16 cellular contexts compared by ENCODE assay signal in genomic region chr1:246213036-246213435, GRCh38.
"Had no signal": no experiment of that assay in that cellular context is flagged by ENCODE, and none has a peak within 500 bp of the region (broad histone marks: within the 10 kb centered on the region; RNA-seq: fewer than 3 reads in every experiment).

No MANE protein-coding gene starts in this region.

- H3K9me3 ChIP-seq: left ventricle myocardium inferior, lower lobe of right lung, ovary had no signal

- H3K4me1 ChIP-seq: foreskin keratinocyte, left ventricle myocardium inferior, lower lobe of right lung, neural progenitor cell had no signal

- H3K9ac ChIP-seq: neural progenitor cell had no signal

- H3K27ac ChIP-seq: foreskin keratinocyte, left ventricle myocardium inferior, lower lobe of right lung, neural progenitor cell, ovary had no signal

- DNase-seq: effector CD4-positive, alpha-beta T cell; endodermal cell; erythroblast; foreskin keratinocyte; immature natural killer cell; left ventricle myocardium inferior; lower lobe of right lung; midbrain; nucleus accumbens; ovary; right cardiac atrium; stimulated activated CD4-positive, alpha-beta T cell treated with anti-CD3 and anti-CD28 coated beads, Interleukin-2, amount 100 ng/mL, for 48 hours; stimulated activated naive CD4-positive, alpha-beta T cell treated with Interleukin-2 at 50 U/mL for 16 hours had no signal

- H3K27me3 ChIP-seq: foreskin keratinocyte, neural progenitor cell had no signal

- H3K4me2 ChIP-seq: neural progenitor cell, smooth muscle cell had no signal

- H3K4me3 ChIP-seq: left ventricle myocardium inferior, lower lobe of right lung, neural progenitor cell, ovary, smooth muscle cell had no signal

- H3K36me3 ChIP-seq: left ventricle myocardium inferior, lower lobe of right lung, neural progenitor cell, ovary had no signal

- H2AFZ ChIP-seq: neural progenitor cell had no signal

- ATAC-seq: foreskin keratinocyte; lower lobe of right lung; natural killer cell treated with Interleukin-12 subunit alpha and Interleukin-12 subunit beta and Interleukin-15 and Interleukin-18, amount 100 ng/mL, for 72 hours; right cardiac atrium had no signal
